ENCODE assay signal across 12 cellular contexts in genomic region chr16:68087688-68088087, GRCh38. TPM values are rescaled to one million over a fixed set of nuclear protein-coding genes. Genes with fewer than 3 reads are reported as not detected.
DNase-seq lines count a peak whose midpoint lies in the region; ATAC-seq and TF ChIP-seq lines count a peak whose summit lies in the region.
"Had no signal": no experiment of that assay in that cellular context is flagged by ENCODE, and none has a peak within 500 bp of the region (broad histone marks: within the 10 kb centered on the region; RNA-seq: fewer than 3 reads in every experiment).

No MANE protein-coding gene starts in this region.

- intact Hi-C loops in activated naive CD4-positive, alpha-beta T cell treated with anti-CD3 and anti-CD28 coated beads for 36 hours (cut with micrococcal nuclease): loop anchor here (5.0 to 10.0 kb wide), 5 partner anchors 200 to 843 kb away; partner anchors contain the start of genes CDH3, FHOD1 and SLC9A5

- 93% methylated on average over 2 of the region's 2 CpGs for WGBS in hepatocyte (ENCODE audit: low lambda C conversion rate, missing lambda C conversion rate)

- H3K27me3 ChIP-seq in hepatocyte (no peaks in the 10 kb centered on the region), subcutaneous abdominal adipose tissue (ENCODE audit: control insufficient read depth in 5 of 5, insufficient read depth in 4 of 5, low read length in 5 of 5) (no peaks in the 10 kb centered on the region)
- H3K27me3 ChIP-seq: foreskin keratinocyte had no signal

- H3K9ac ChIP-seq in subcutaneous abdominal adipose tissue (ENCODE audit: low read length in 5 of 5): peak overlapping the region in 1 of 5 donors; percentile 54

- ATAC-seq in T-helper 17 cell: no peak
- ATAC-seq: foreskin keratinocyte had no signal

- H3K4me3 Mint-ChIP-seq in activated naive CD4-positive, alpha-beta T cell treated with anti-CD3 and anti-CD28 coated beads for 36 hours: peak overlapping the region; percentile 66
- H3K4me3 Mint-ChIP-seq in T-helper 17 cell: peak overlapping the region; percentile 73

- no peak for TF ChIP-seq CTCF in hepatocyte (IDR thresholded peaks at IDR 0.05; ENCODE audit: poor library complexity)

- H3K4me1 Mint-ChIP-seq in activated naive CD4-positive, alpha-beta T cell treated with anti-CD3 and anti-CD28 coated beads for 36 hours (ENCODE audit: low read depth): peaks cover 59% of the 10 kb centered on the region
- peaks cover 56% of the 10 kb centered on the region for H3K4me1 Mint-ChIP-seq in T-helper 17 cell

- H3K27ac Mint-ChIP-seq in activated naive CD4-positive, alpha-beta T cell treated with anti-CD3 and anti-CD28 coated beads for 36 hours: peak overlapping the region; percentile 74
- H3K27ac Mint-ChIP-seq in T-helper 17 cell: peak overlapping the region; percentile 96

- H3K4me3 ChIP-seq in hepatocyte (peak overlapping the region; percentile 96), subcutaneous abdominal adipose tissue (ENCODE audit: low read depth in 1 of 5, low read length in 5 of 5) (no peak overlapping the region)

- H4K20me1 ChIP-seq in hepatocyte (ENCODE audit: insufficient read depth, poor library complexity, severe bottlenecking): peaks cover 34% of the 10 kb centered on the region

- CTCF ChIA-PET in activated naive CD4-positive, alpha-beta T cell treated with anti-CD3 and anti-CD28 coated beads for 36 hours (lab: Charles Lee): interaction anchor here (0.8 to 2.6 kb wide), 3 partner anchors 8 to 143 kb away, joined by 3 to 11 read pairs (median 6); no protein-coding TSS in a partner anchor

- H3K36me3 Mint-ChIP-seq in activated naive CD4-positive, alpha-beta T cell treated with anti-CD3 and anti-CD28 coated beads for 36 hours (ENCODE audit: low read depth): no peaks in the 10 kb centered on the region
- peaks cover 2% of the 10 kb centered on the region for H3K36me3 Mint-ChIP-seq in T-helper 17 cell (ENCODE audit: low read depth)

- no peaks in the 10 kb centered on the region for H3K9me2 ChIP-seq in hepatocyte (replicated peaks; ENCODE audit: insufficient read depth)

- peaks cover 70% of the 10 kb centered on the region for H3K79me2 ChIP-seq in hepatocyte

- H3K27me3 Mint-ChIP-seq in activated naive CD4-positive, alpha-beta T cell treated with anti-CD3 and anti-CD28 coated beads for 36 hours (ENCODE audit: low read depth): no peaks in the 10 kb centered on the region
- no peaks in the 10 kb centered on the region for H3K27me3 Mint-ChIP-seq in T-helper 17 cell

- no peak overlapping the region for H2AFZ ChIP-seq in hepatocyte

- H3K4me1 ChIP-seq in hepatocyte (ENCODE audit: insufficient read depth): peaks cover 36% of the 10 kb centered on the region
- H3K4me1 ChIP-seq in subcutaneous abdominal adipose tissue (ENCODE audit: control insufficient read depth in 5 of 5, insufficient read depth in 5 of 5, low read length in 5 of 5): peaks cover 7 to 55% (median 44%) of the 10 kb centered on the region in 5 donors

- no peaks in the 10 kb centered on the region for H3K36me3 ChIP-seq in hepatocyte (replicated peaks; ENCODE audit: insufficient read depth, low read depth)
- H3K36me3 ChIP-seq in subcutaneous abdominal adipose tissue (ENCODE audit: control insufficient read depth in 5 of 5, insufficient read depth in 5 of 5, low read length in 5 of 5): no peaks in the 10 kb centered on the region

- no peak for DNase-seq in activated naive CD4-positive, alpha-beta T cell treated with anti-CD3 and anti-CD28 coated beads for 36 hours
- DNase-seq in activated naive CD4-positive, alpha-beta T cell treated with anti-CD3 and anti-CD28 coated beads, Interleukin-2, amount 50 U/mL, for 16 hours: no peak
- DNase-seq in T-helper 17 cell (no peak), hepatocyte (ENCODE audit: low spot score) (no peak), H4 (ENCODE audit: low spot score) (no peak), MV-4-11 (lab: John Stamatoyannopoulos, UW) (no peak), LoVo (ENCODE audit: low spot score) (no peak)
- DNase-seq: activated CD4-positive, CD25-positive, alpha-beta regulatory T cell treated with anti-CD3 and anti-CD28 coated beads, Interleukin-2, amount 50 U/mL, for 72 hours; foreskin keratinocyte; mesendoderm; NCI-H2029 had no signal

- H3K4me2 ChIP-seq in hepatocyte: peak overlapping the region; percentile 82

- H3K27ac ChIP-seq in hepatocyte: no peak overlapping the region
- H3K27ac ChIP-seq in subcutaneous abdominal adipose tissue (ENCODE audit: low read depth, low read length): peak overlapping the region; percentile 97

- H3K9me3 ChIP-seq in T-helper 17 cell (ENCODE audit: control insufficient read depth, low read length, poor library complexity, severe bottlenecking): no peaks in the 10 kb centered on the region
- no peaks in the 10 kb centered on the region for H3K9me3 ChIP-seq in hepatocyte (ENCODE audit: low read depth)
- H3K9me3 ChIP-seq in subcutaneous abdominal adipose tissue (ENCODE audit: control insufficient read depth in 5 of 5, low read length in 5 of 5): no peaks in the 10 kb centered on the region

- no peaks in the 10 kb centered on the region for H3K9me3 Mint-ChIP-seq in activated naive CD4-positive, alpha-beta T cell treated with anti-CD3 and anti-CD28 coated beads for 36 hours

RNA-seq across cellular contexts. Expression of gene NFATC3, which starts 2.5 kb away (rescaled TPM):
- total RNA-seq in activated naive CD4-positive, alpha-beta T cell treated with anti-CD3 and anti-CD28 coated beads for 36 hours: 10 to 100 TPM; 49.1 to 50.3 TPM
- 100 to 1,000 TPM in 1 of 2 donors, 10 to 100 TPM in 1; 94.5 to 101 TPM for total RNA-seq in T-helper 17 cell
- 33.3 and 35.9 TPM in 2 replicates for total RNA-seq in hepatocyte
- 13.1 and 15.1 TPM in 2 replicates for polyA plus RNA-seq in hepatocyte
- total RNA-seq in H4 (2014; rRNA removed; shearing (Covaris generic)): 22.3 and 24.9 TPM in 2 replicates
